In the genomic region with DNA sequence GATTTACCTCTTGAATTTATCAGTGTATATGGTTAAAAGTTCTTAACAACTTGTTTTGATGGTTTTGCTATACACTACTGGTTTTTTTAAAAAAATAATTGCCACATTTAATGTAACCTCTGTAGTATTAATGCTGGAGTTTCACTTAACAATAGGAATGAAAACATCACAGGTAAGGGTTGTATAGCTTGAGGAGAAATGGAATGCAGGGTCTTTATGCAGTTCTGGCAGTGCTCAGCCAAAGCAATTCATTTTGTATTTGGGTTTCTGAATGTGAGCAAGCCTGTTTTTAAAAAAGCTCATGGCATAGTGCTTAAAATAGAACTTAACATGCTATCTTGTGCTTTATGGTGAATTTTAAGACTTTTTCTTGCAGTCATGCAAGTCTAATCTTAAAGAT, we compare ENCODE assay signal across 19 cellular contexts. TPM values are rescaled to one million over a fixed set of nuclear protein-coding genes. Genes with fewer than 3 reads are reported as not detected.
DNase-seq lines count a peak whose midpoint lies in the region; ATAC-seq, FAIRE-seq and TF ChIP-seq lines count a peak whose summit lies in the region.
"Had no signal": no experiment of that assay in that cellular context is flagged by ENCODE, and none has a peak within 500 bp of the region (broad histone marks: within the 10 kb centered on the region; RNA-seq: fewer than 3 reads in every experiment).

No MANE protein-coding gene starts in this region.

- peaks cover 9% of the 10 kb centered on the region for H3K36me3 Mint-ChIP-seq in central memory CD8-positive, alpha-beta T cell (ENCODE audit: insufficient read depth)
- H3K36me3 Mint-ChIP-seq in nephron progenitor cell (ENCODE audit: low read depth) = peaks cover 40% of the 10 kb centered on the region

- no peaks in the 10 kb centered on the region for H3K9me3 Mint-ChIP-seq in central memory CD8-positive, alpha-beta T cell
- peaks cover 4% of the 10 kb centered on the region for H3K9me3 Mint-ChIP-seq in nephron progenitor cell
- H3K9me3 Mint-ChIP-seq: CD4-positive, alpha-beta T cell had no signal

- no peak overlapping the region for H3K9ac ChIP-seq in HUES6 (ENCODE audit: low read length)

- peak overlapping the region; percentile 26 for H3K4me3 Mint-ChIP-seq in central memory CD8-positive, alpha-beta T cell
- no peak overlapping the region for H3K4me3 Mint-ChIP-seq in nephron progenitor cell
- H3K4me3 Mint-ChIP-seq: CD4-positive, alpha-beta T cell had no signal

- DNase-seq in GM12891 (ENCODE audit: insufficient read length, low spot score) (no peak), nephron progenitor cell (no peak), DMS79 treated with DMSO at 0.1 percent for 48 hours (lab: John Stamatoyannopoulos, UW) (no peak), left ventricle myocardium superior (no peak), COLO668 (lab: John Stamatoyannopoulos, UW; ENCODE audit: unreplicated experiment) (no peak)
- no peak for DNase-seq in central memory CD8-positive, alpha-beta T cell (ENCODE audit: low spot score in 2 of 2)
- no peak for DNase-seq in stimulated activated naive CD8-positive, alpha-beta T cell treated with anti-CD3 and anti-CD28 coated beads, Interleukin-15, Interleukin-2, amounts not matched to agents 100 U/mL and 50 U/mL, for 24 hours
- DNase-seq: AML-193; CD4-positive, alpha-beta T cell; KG1; NCI-H1048; NCI-H146; NCI-H524 treated with DMSO at 0.1 percent for 48 hours; Peyer's patch; Right ventricle myocardium superior had no signal

- no peak for TF ChIP-seq POLR2A in GM12891 (IDR thresholded peaks at IDR 0.05; ENCODE audit: low read depth, low read length)

- intact Hi-C loops in left ventricle myocardium superior (cut with micrococcal nuclease) = no loop called here

- H3K27me3 Mint-ChIP-seq in central memory CD8-positive, alpha-beta T cell = no peaks in the 10 kb centered on the region
- no peaks in the 10 kb centered on the region for H3K27me3 Mint-ChIP-seq in nephron progenitor cell (ENCODE audit: low read depth, poor library complexity)
- H3K27me3 Mint-ChIP-seq: CD4-positive, alpha-beta T cell had no signal

- H3K36me3 ChIP-seq in HUES6 (ENCODE audit: control insufficient read depth, insufficient read depth, low read length) = no peaks in the 10 kb centered on the region
- H3K36me3 ChIP-seq: Peyer's patch had no signal

- H3K9me3 ChIP-seq in HUES6 (ENCODE audit: control insufficient read depth, insufficient read depth, low read depth, low read length) = no peaks in the 10 kb centered on the region
- H3K9me3 ChIP-seq: Peyer's patch had no signal

- H3K27me3 ChIP-seq in HUES6 (ENCODE audit: control insufficient read depth, insufficient read depth, low read length) = no peaks in the 10 kb centered on the region
- H3K27me3 ChIP-seq: Peyer's patch had no signal

- no peak for ATAC-seq in central memory CD8-positive, alpha-beta T cell (replicated peaks; ENCODE audit: extremely low read depth, poor library complexity, severe bottlenecking)
- ATAC-seq in left ventricle myocardium superior = no peak
- no peak for ATAC-seq in stimulated activated naive CD8-positive, alpha-beta T cell treated with anti-CD3 and anti-CD28 coated beads, Interleukin-15, Interleukin-2, amounts not matched to agents 100 U/mL and 50 U/mL, for 24 hours
- ATAC-seq: HepG2 had no signal

- 0 out of 2 replicates have a peak overlapping the region, but pooled peaks have one; percentile 47 for H3K27ac ChIP-seq in HUES6 (ENCODE audit: low read depth, low read length)
- H3K27ac ChIP-seq: Peyer's patch, SK-N-MC had no signal

- no peak for TF ChIP-seq CTCF in nephron progenitor cell (IDR thresholded peaks at IDR 0.05)

- peaks cover 19% of the 10 kb centered on the region for H3K4me1 ChIP-seq in HUES6 (ENCODE audit: control insufficient read depth, insufficient read depth, low read length)

- H3K4me3 ChIP-seq in HUES6 (ENCODE audit: low read depth, low read length) = no peak overlapping the region
- H3K4me3 ChIP-seq: Peyer's patch, SK-N-MC had no signal

- H3K4me1 Mint-ChIP-seq in central memory CD8-positive, alpha-beta T cell = peaks cover 44% of the 10 kb centered on the region
- H3K4me1 Mint-ChIP-seq in nephron progenitor cell = peaks cover 23% of the 10 kb centered on the region

- H3K27ac Mint-ChIP-seq in central memory CD8-positive, alpha-beta T cell (ENCODE audit: low read depth) = peak overlapping the region; percentile 13
- peak overlapping the region; percentile 8 for H3K27ac Mint-ChIP-seq in nephron progenitor cell
- H3K27ac Mint-ChIP-seq: CD4-positive, alpha-beta T cell had no signal

- FAIRE-seq in GM12891 (lab: Jason Lieb, UNC) = peak; percentile 38
- FAIRE-seq: H1, HepG2 had no signal

TF ChIP-seq in GM12891, 5 proteins besides CTCF, POLR2A, EP300 and RAD21:
- TF ChIP-seq POU2F2 (IDR thresholded peaks at IDR 0.05; ENCODE audit: low read depth, low read length) (no peak), TAF1 (IDR thresholded peaks at IDR 0.05; ENCODE audit: low read depth, low read length) (no peak), PAX5 (IDR thresholded peaks at IDR 0.05; ENCODE audit: insufficient read depth, low read length, severe bottlenecking) (no peak), POLR2AphosphoS5 (IDR thresholded peaks at IDR 0.05; ENCODE audit: low read depth, low read length) (no peak), SPI1 (IDR thresholded peaks at IDR 0.05; ENCODE audit: low read depth, low read length) (no peak)

RNA-seq across cellular contexts. Expression of a gene that starts 8.8 kb away (rescaled TPM):
- polyA plus RNA-seq in GM12891 (2012; ENCODE audit: low read depth, missing spikeins) = 23.0 TPM
- 27.2 TPM for total RNA-seq in left ventricle myocardium superior
